In genomic region chr2:201114846-201115245, GRCh38 we compare ENCODE assay signal across 11 cellular contexts. TPM values are rescaled to one million over a fixed set of nuclear protein-coding genes. Genes with fewer than 3 reads are reported as not detected.
A peak's percentile ranks its signal among the peaks of the same experiment; 100 is the strongest.
DNase-seq lines count a peak whose midpoint lies in the region; ATAC-seq, FAIRE-seq and TF ChIP-seq lines count a peak whose summit lies in the region.
"Had no signal": no experiment of that assay in that cellular context is flagged by ENCODE, and none has a peak within 500 bp of the region (broad histone marks: within the 10 kb centered on the region; RNA-seq: fewer than 3 reads in every experiment).

No MANE protein-coding gene starts in this region.

- TF ChIP-seq CTCF in A673 (conservative IDR thresholded peaks at IDR 0.05; ENCODE audit: low read depth, low read length) (no peak), GM12865 (IDR thresholded peaks at IDR 0.05; ENCODE audit: insufficient read depth, low read depth, low read length, missing control alignments) (no peak), astrocyte (IDR thresholded peaks at IDR 0.05; ENCODE audit: insufficient read depth, low read depth, low read length) (no peak)

- no peaks in the 10 kb centered on the region for H3K27me3 Mint-ChIP-seq in astrocyte (ENCODE audit: low read depth, unreplicated experiment)
- H3K27me3 Mint-ChIP-seq in memory B cell, result no peaks in the 10 kb centered on the region

- peaks cover 8% of the 10 kb centered on the region for H3K4me1 ChIP-seq in A673 (ENCODE audit: insufficient read depth, low read length, poor library complexity, severe bottlenecking)
- H3K4me1 ChIP-seq in astrocyte (ENCODE audit: insufficient read depth, low read length), result peaks cover 22% of the 10 kb centered on the region

- FAIRE-seq in astrocyte (lab: Jason Lieb, UNC), result no peak
- FAIRE-seq: endometrium had no signal

- no peaks in the 10 kb centered on the region for H4K20me1 ChIP-seq in astrocyte (ENCODE audit: insufficient read depth, low read length)

- H3K4me2 ChIP-seq in astrocyte (ENCODE audit: low read length), result peak overlapping the region; percentile 91

- H3K27ac ChIP-seq in A673 (ENCODE audit: low read depth, low read length, poor library complexity, severe bottlenecking) (no peak overlapping the region), astrocyte (ENCODE audit: low read depth, low read length) (no peak overlapping the region)

- H3K36me3 Mint-ChIP-seq in astrocyte (ENCODE audit: low read depth, unreplicated experiment), result no peaks in the 10 kb centered on the region
- peaks cover 1% of the 10 kb centered on the region for H3K36me3 Mint-ChIP-seq in memory B cell

- H3K36me3 ChIP-seq in A673 (ENCODE audit: insufficient read depth, low read length, poor library complexity, severe bottlenecking), result no peaks in the 10 kb centered on the region
- no peaks in the 10 kb centered on the region for H3K36me3 ChIP-seq in astrocyte (ENCODE audit: insufficient read depth, low read length)

- intact Hi-C loops in A673 (cut with micrococcal nuclease; ENCODE audit: unreplicated experiment), result loop anchor here (5.0 to 10.0 kb wide), 2 partner anchors 43 to 300 kb away; partner anchors contain the start of genes BZW1, HYCC2 and NDUFB3

- H3K9me3 ChIP-seq in A673 (ENCODE audit: low read depth, low read length, poor library complexity, severe bottlenecking), result no peaks in the 10 kb centered on the region
- H3K9me3 ChIP-seq in astrocyte (ENCODE audit: insufficient read depth, low read depth, low read length), result no peaks in the 10 kb centered on the region

- no peak overlapping the region for H3K4me3 ChIP-seq in A673 (ENCODE audit: low read depth, low read length, poor library complexity, severe bottlenecking)
- peak overlapping the region; percentile 88 for H3K4me3 ChIP-seq in GM12865 (ENCODE audit: low read depth, low read length)
- H3K4me3 ChIP-seq in astrocyte (ENCODE audit: insufficient read depth, low read depth, low read length), result no peak overlapping the region

- CTCF ChIA-PET in A673 (lab: Charles Lee), result no interaction called here

- TSS peak; percentile 63 for BruUV-seq in A673 (replicated peaks; lab: Mats Ljungman, UMichigan)

- H3K9ac ChIP-seq in astrocyte (ENCODE audit: low read length), result no peak overlapping the region

- DNase-seq in A673 (ENCODE audit: low spot score), result no peak
- DNase-seq in GM12865 (ENCODE audit: low read depth), result no peak
- peak; percentile 31 for DNase-seq in astrocyte (ENCODE audit: low read depth)
- DNase-seq in memory B cell (ENCODE audit: low spot score in 2 of 2), result no peak
- DNase-seq in HPDE6-E6E7 (ENCODE audit: extremely low spot score), result no peak
- no peak for DNase-seq in stimulated activated CD4-positive, alpha-beta T cell treated with anti-CD3 and anti-CD28 coated beads, Interleukin-15, amount 100 ng/mL, for 24 hours
- no peak for DNase-seq in NCI-H510A (lab: John Stamatoyannopoulos, UW)
- no peak for DNase-seq in GF-D8 (lab: John Stamatoyannopoulos, UW)
- DNase-seq: NCI-H524 treated with DMSO at 0.1 percent for 48 hours; stimulated activated naive CD4-positive, alpha-beta T cell had no signal

- H3K27me3 ChIP-seq in A673 (replicated peaks; ENCODE audit: insufficient read depth, low read depth, low read length, poor library complexity), result no peaks in the 10 kb centered on the region
- H3K27me3 ChIP-seq in astrocyte (ENCODE audit: insufficient read depth, low read length), result no peaks in the 10 kb centered on the region

- peaks cover 21% of the 10 kb centered on the region for H3K79me2 ChIP-seq in astrocyte (ENCODE audit: insufficient read depth, low read length)

- peak overlapping the region; percentile 8 for H3K4me3 Mint-ChIP-seq in astrocyte (ENCODE audit: unreplicated experiment)
- H3K4me3 Mint-ChIP-seq in memory B cell, result peak overlapping the region; percentile 88

- H3K27ac Mint-ChIP-seq in astrocyte (ENCODE audit: unreplicated experiment) (peak overlapping the region; percentile 79), memory B cell (peak overlapping the region; percentile 99)

- ATAC-seq in memory B cell (ENCODE audit: low read depth), result no peak

- POLR2A ChIA-PET in A673 (lab: Charles Lee; ENCODE audit: low non-redundant PET), result no interaction called here

- peak overlapping the region; percentile 19 for H2AFZ ChIP-seq in astrocyte (ENCODE audit: low read depth, low read length)

- peaks cover 4% of the 10 kb centered on the region for H3K9me3 Mint-ChIP-seq in astrocyte (ENCODE audit: unreplicated experiment)
- no peaks in the 10 kb centered on the region for H3K9me3 Mint-ChIP-seq in memory B cell

- H3K4me1 Mint-ChIP-seq in astrocyte (ENCODE audit: low read depth, unreplicated experiment) (peaks cover 7% of the 10 kb centered on the region), memory B cell (peaks cover 25% of the 10 kb centered on the region)

RNA-seq across cellular contexts. Expression of gene CFLAR, which starts 1.1 kb away (rescaled TPM):
- 55.1 and 57.5 TPM in 2 replicates for total RNA-seq in A673 (2021)
- total RNA-seq in astrocyte, result 34.9 and 47.5 TPM in 2 replicates

RNA-seq across cellular contexts. Expression of gene NDUFB3, which starts 43.0 kb away (rescaled TPM):
- total RNA-seq in A673 (2021) (119 and 120 TPM in 2 replicates), astrocyte (110 and 115 TPM in 2 replicates)

RNA-seq across cellular contexts. Expression of gene HYCC2, which starts 43.4 kb away (rescaled TPM):
- total RNA-seq in A673 (2021), result 15.5 and 18.4 TPM in 2 replicates
- total RNA-seq in astrocyte, result 21.2 and 21.8 TPM in 2 replicates
